9 cellular contexts compared by ENCODE assay signal in genomic region chr17:46770439-46770817, GRCh38. TPM values are rescaled to one million over a fixed set of nuclear protein-coding genes. Genes with fewer than 3 reads are reported as not detected.
A peak's percentile ranks its signal among the peaks of the same experiment; 100 is the strongest.
DNase-seq lines count a peak whose midpoint lies in the region; ATAC-seq and TF ChIP-seq lines count a peak whose summit lies in the region.
"Had no signal": no experiment of that assay in that cellular context is flagged by ENCODE, and none has a peak within 500 bp of the region (broad histone marks: within the 10 kb centered on the region; RNA-seq: fewer than 3 reads in every experiment).

No MANE protein-coding gene starts in this region.

- no TSS peak for BruUV-seq in Calu3 (replicated peaks; lab: Mats Ljungman, UMichigan)

- TF ChIP-seq POLR2A in sigmoid colon (IDR thresholded peaks at IDR 0.05) = no peak

- peak overlapping the region; percentile 40 for H3K4me3 ChIP-seq in NT2/D1 (ENCODE audit: insufficient read length, low read depth)
- H3K4me3 ChIP-seq in sigmoid colon = peak overlapping the region in 2 of 4 donors; percentile 52 to 66

- peak overlapping the region in 1 of 4 donors; percentile 73 for H3K27ac ChIP-seq in sigmoid colon

- H3K4me1 ChIP-seq in NT2/D1 (ENCODE audit: insufficient read depth, insufficient read length) (peaks cover 35% of the 10 kb centered on the region), sigmoid colon (peaks cover 0 to 28% (median 22%) of the 10 kb centered on the region in 4 donors)

- H3K9ac ChIP-seq in NT2/D1 (ENCODE audit: insufficient read length, low read depth) = peak overlapping the region; percentile 72

- intact Hi-C loops in Calu3 (cut with micrococcal nuclease; ENCODE audit: unreplicated experiment) = no loop called here
- intact Hi-C loops in sigmoid colon (cut with DNase I) = no loop called here

- ATAC-seq in effector memory CD8-positive, alpha-beta T cell (replicated peaks) = no peak
- no peak for ATAC-seq in GM19397 (IDR thresholded peaks at IDR 0.05; ENCODE audit: unreplicated experiment)

- DNase-seq in Calu3 (no peak), NT2/D1 (ENCODE audit: low read depth, low spot score) (no peak), neural crest cell (ENCODE audit: low read depth, low spot score) (no peak), anterior cingulate cortex (lab: John Stamatoyannopoulos, UW) (no peak), NCI-H446 (lab: John Stamatoyannopoulos, UW) (no peak), sigmoid colon (no peak)
- DNase-seq in effector memory CD8-positive, alpha-beta T cell = no peak

- no peak for TF ChIP-seq CTCF in Calu3 (IDR thresholded peaks at IDR 0.05; ENCODE audit: unreplicated experiment)
- TF ChIP-seq CTCF in neural crest cell (conservative IDR thresholded peaks at IDR 0.05) = no peak
- TF ChIP-seq CTCF in sigmoid colon (IDR thresholded peaks at IDR 0.05) = no peak

- H3K9me3 ChIP-seq in NT2/D1 (ENCODE audit: insufficient read depth, low read length) = no peaks in the 10 kb centered on the region
- no peaks in the 10 kb centered on the region for H3K9me3 ChIP-seq in sigmoid colon
- H3K9me3 ChIP-seq: thyroid gland had no signal

- no peak for TF ChIP-seq EP300 in sigmoid colon (IDR thresholded peaks at IDR 0.05)

- H3K36me3 ChIP-seq in NT2/D1 (ENCODE audit: insufficient read depth, insufficient read length, low read length) = peaks cover 27% of the 10 kb centered on the region
- no peaks in the 10 kb centered on the region for H3K36me3 ChIP-seq in sigmoid colon
- H3K36me3 ChIP-seq: thyroid gland had no signal

- H3K4me1 Mint-ChIP-seq in Calu3 (ENCODE audit: low read depth, unreplicated experiment) (peaks cover 5% of the 10 kb centered on the region), neural crest cell (peaks cover 23% of the 10 kb centered on the region)
- peaks cover 5 to 17% of the 10 kb centered on the region in 2 donors for H3K4me1 Mint-ChIP-seq in effector memory CD8-positive, alpha-beta T cell (ENCODE audit: low read depth in 2 of 2)

- no peak overlapping the region for H3K27ac Mint-ChIP-seq in Calu3 (ENCODE audit: unreplicated experiment)
- H3K27ac Mint-ChIP-seq in effector memory CD8-positive, alpha-beta T cell = no peak overlapping the region
- H3K27ac Mint-ChIP-seq in neural crest cell (ENCODE audit: unreplicated experiment) = no peak overlapping the region

- H3K36me3 Mint-ChIP-seq in Calu3 (ENCODE audit: insufficient read depth, unreplicated experiment) (peaks cover 33% of the 10 kb centered on the region), neural crest cell (ENCODE audit: low read depth) (peaks cover 5% of the 10 kb centered on the region)
- H3K36me3 Mint-ChIP-seq in effector memory CD8-positive, alpha-beta T cell (ENCODE audit: insufficient read depth) = no peaks in the 10 kb centered on the region

- CTCF ChIA-PET in Calu3 (lab: Charles Lee) = no interaction called here

- H3K27me3 ChIP-seq in NT2/D1 (ENCODE audit: insufficient read depth, insufficient read length) (peaks cover 77% of the 10 kb centered on the region), sigmoid colon (no peaks in the 10 kb centered on the region)
- H3K27me3 ChIP-seq: thyroid gland had no signal

- H3K9me3 Mint-ChIP-seq in Calu3 (ENCODE audit: low read depth, unreplicated experiment) (no peaks in the 10 kb centered on the region), neural crest cell (no peaks in the 10 kb centered on the region)
- no peaks in the 10 kb centered on the region for H3K9me3 Mint-ChIP-seq in effector memory CD8-positive, alpha-beta T cell

- H3K4me3 Mint-ChIP-seq in Calu3 (ENCODE audit: low read depth, unreplicated experiment) = peak overlapping the region; percentile 70
- H3K4me3 Mint-ChIP-seq in effector memory CD8-positive, alpha-beta T cell = peak overlapping the region; percentile 64 to 75
- H3K4me3 Mint-ChIP-seq in neural crest cell = peak overlapping the region; percentile 83

- WGBS in sigmoid colon, 2 donors = 64 to 73% methylated on average over 14 of the region's 14 CpGs

- H3K27me3 Mint-ChIP-seq in Calu3 (ENCODE audit: unreplicated experiment) (no peaks in the 10 kb centered on the region), neural crest cell (ENCODE audit: low read depth) (no peaks in the 10 kb centered on the region)
- peaks cover 20 to 40% of the 10 kb centered on the region in 2 donors for H3K27me3 Mint-ChIP-seq in effector memory CD8-positive, alpha-beta T cell

RNA-seq across cellular contexts. Expression of gene WNT3, which starts 48.1 kb away (rescaled TPM):
- total RNA-seq in Calu3 (2022) (5.2 and 6.1 TPM in 2 replicates), neural crest cell (8.4 and 9.3 TPM in 2 replicates), sigmoid colon (under 1 TPM in 3 of 4 donors, not detected in 1; 0.49 to 0.71 (median 0.54) TPM)
- polyA plus RNA-seq in sigmoid colon = under 1 TPM; under 0.01 to 0.57 (median 0.23) TPM
